In the genomic region with DNA sequence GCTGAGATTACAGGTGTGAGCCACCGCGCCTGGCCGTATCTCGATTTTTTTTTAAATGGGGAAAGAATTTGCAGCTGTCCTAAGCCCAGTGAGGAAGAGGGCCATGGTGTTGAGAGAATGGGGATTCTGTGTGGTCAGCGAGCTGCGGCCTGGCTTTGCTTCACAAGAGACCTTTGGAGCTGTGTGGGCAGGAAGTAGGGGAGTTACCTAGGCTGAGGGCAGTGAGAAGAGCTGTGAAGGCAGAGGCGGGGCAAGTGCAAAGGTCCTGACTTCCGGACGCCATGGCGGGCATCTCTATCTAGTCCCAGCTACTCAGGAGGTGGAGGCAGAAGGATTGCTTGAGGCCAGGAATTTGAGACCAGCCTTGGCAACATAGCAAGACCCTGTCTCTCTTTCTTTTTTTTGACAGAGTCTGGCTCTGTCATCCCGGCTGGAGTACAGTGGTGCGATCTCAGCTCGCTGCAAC, we compare ENCODE assay signal across 1 cellular context.
TF ChIP-seq lines count a peak whose summit lies in the region.

No MANE protein-coding gene starts in this region.

TF ChIP-seq in HepG2, 621 proteins besides CTCF, POLR2A, EP300 and RAD21 (continued from another document and continues in another):
- TF ChIP-seq, protein P1, sequence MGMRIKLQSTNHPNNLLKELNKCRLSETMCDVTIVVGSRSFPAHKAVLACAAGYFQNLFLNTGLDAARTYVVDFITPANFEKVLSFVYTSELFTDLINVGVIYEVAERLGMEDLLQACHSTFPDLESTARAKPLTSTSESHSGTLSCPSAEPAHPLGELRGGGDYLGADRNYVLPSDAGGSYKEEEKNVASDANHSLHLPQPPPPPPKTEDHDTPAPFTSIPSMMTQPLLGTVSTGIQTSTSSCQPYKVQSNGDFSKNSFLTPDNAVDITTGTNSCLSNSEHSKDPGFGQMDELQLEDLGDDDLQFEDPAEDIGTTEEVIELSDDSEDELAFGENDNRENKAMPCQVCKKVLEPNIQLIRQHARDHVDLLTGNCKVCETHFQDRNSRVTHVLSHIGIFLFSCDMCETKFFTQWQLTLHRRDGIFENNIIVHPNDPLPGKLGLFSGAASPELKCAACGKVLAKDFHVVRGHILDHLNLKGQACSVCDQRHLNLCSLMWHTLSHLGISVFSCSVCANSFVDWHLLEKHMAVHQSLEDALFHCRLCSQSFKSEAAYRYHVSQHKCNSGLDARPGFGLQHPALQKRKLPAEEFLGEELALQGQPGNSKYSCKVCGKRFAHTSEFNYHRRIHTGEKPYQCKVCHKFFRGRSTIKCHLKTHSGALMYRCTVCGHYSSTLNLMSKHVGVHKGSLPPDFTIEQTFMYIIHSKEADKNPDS (CRISPR knock-in tag; IDR thresholded peaks at IDR 0.05): no peak
- no peak for TF ChIP-seq SETDB1 (CRISPR knock-in tag; IDR thresholded peaks at IDR 0.05; ENCODE audit: borderline replicate concordance)
- TF ChIP-seq MED1 (CRISPR knock-in tag; IDR thresholded peaks at IDR 0.05): peak; percentile 79; the same call in 1 of the 2 replicates
- TF ChIP-seq ZMAT3 (CRISPR knock-in tag; conservative IDR thresholded peaks at IDR 0.05): peak; percentile 81; the same call in 1 of the 2 replicates
- no peak for TF ChIP-seq ZNF678 (CRISPR knock-in tag; IDR thresholded peaks at IDR 0.05)
- TF ChIP-seq, protein P2, sequence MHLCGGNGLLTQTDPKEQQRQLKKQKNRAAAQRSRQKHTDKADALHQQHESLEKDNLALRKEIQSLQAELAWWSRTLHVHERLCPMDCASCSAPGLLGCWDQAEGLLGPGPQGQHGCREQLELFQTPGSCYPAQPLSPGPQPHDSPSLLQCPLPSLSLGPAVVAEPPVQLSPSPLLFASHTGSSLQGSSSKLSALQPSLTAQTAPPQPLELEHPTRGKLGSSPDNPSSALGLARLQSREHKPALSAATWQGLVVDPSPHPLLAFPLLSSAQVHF (CRISPR knock-in tag; IDR thresholded peaks at IDR 0.05): no peak
- no peak for TF ChIP-seq REXO4 (CRISPR knock-in tag; IDR thresholded peaks at IDR 0.05; ENCODE audit: borderline replicate concordance)
- peak; percentile 93 for TF ChIP-seq SP5 (CRISPR knock-in tag; IDR thresholded peaks at IDR 0.05; ENCODE audit: borderline replicate concordance, low read depth)
- TF ChIP-seq CEBPB (IDR thresholded peaks at IDR 0.05; ENCODE audit: borderline replicate concordance, low read depth, low read length): no peak
- TF ChIP-seq ZNF431 (CRISPR knock-in tag; IDR thresholded peaks at IDR 0.05; ENCODE audit: borderline replicate concordance, low read depth): no peak
- no peak for TF ChIP-seq SMAD3 (CRISPR knock-in tag; IDR thresholded peaks at IDR 0.05)
- TF ChIP-seq ZNF773 (CRISPR knock-in tag; IDR thresholded peaks at IDR 0.05; ENCODE audit: borderline replicate concordance): no peak
- TF ChIP-seq ZFP41 (CRISPR knock-in tag; IDR thresholded peaks at IDR 0.05; ENCODE audit: borderline replicate concordance): no peak
- TF ChIP-seq FOSL1 (CRISPR knock-in tag; IDR thresholded peaks at IDR 0.05; ENCODE audit: borderline replicate concordance): no peak
- TF ChIP-seq ZNF780A (CRISPR knock-in tag; IDR thresholded peaks at IDR 0.05): no peak
- no peak for TF ChIP-seq ZSCAN31 (CRISPR knock-in tag; IDR thresholded peaks at IDR 0.05; ENCODE audit: low read depth)
- TF ChIP-seq ZNF878 (CRISPR knock-in tag; IDR thresholded peaks at IDR 0.05): no peak
- no peak for TF ChIP-seq ZNF230 (CRISPR knock-in tag; IDR thresholded peaks at IDR 0.05)
- TF ChIP-seq, protein P3, sequence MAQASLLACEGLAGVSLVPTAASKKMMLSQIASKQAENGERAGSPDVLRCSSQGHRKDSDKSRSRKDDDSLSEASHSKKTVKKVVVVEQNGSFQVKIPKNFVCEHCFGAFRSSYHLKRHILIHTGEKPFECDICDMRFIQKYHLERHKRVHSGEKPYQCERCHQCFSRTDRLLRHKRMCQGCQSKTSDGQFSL (CRISPR knock-in tag; IDR thresholded peaks at IDR 0.05): no peak
- TF ChIP-seq ZMYM3 (CRISPR knock-in tag; IDR thresholded peaks at IDR 0.05): peak; percentile 77; the same call in 1 of the 2 replicates
- TF ChIP-seq, protein P4, sequence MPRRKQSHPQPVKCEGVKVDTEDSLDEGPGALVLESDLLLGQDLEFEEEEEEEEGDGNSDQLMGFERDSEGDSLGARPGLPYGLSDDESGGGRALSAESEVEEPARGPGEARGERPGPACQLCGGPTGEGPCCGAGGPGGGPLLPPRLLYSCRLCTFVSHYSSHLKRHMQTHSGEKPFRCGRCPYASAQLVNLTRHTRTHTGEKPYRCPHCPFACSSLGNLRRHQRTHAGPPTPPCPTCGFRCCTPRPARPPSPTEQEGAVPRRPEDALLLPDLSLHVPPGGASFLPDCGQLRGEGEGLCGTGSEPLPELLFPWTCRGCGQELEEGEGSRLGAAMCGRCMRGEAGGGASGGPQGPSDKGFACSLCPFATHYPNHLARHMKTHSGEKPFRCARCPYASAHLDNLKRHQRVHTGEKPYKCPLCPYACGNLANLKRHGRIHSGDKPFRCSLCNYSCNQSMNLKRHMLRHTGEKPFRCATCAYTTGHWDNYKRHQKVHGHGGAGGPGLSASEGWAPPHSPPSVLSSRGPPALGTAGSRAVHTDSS (CRISPR knock-in tag; conservative IDR thresholded peaks at IDR 0.05): no peak
- TF ChIP-seq, protein P5, sequence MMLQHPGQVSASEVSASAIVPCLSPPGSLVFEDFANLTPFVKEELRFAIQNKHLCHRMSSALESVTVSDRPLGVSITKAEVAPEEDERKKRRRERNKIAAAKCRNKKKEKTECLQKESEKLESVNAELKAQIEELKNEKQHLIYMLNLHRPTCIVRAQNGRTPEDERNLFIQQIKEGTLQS (CRISPR knock-in tag; IDR thresholded peaks at IDR 0.05): no peak
- 0 out of 2 replicates have a peak, but pooled peaks have one; percentile 47 for TF ChIP-seq MTA1 (CRISPR knock-in tag; IDR thresholded peaks at IDR 0.05; ENCODE audit: borderline replicate concordance)
- TF ChIP-seq, protein P6, sequence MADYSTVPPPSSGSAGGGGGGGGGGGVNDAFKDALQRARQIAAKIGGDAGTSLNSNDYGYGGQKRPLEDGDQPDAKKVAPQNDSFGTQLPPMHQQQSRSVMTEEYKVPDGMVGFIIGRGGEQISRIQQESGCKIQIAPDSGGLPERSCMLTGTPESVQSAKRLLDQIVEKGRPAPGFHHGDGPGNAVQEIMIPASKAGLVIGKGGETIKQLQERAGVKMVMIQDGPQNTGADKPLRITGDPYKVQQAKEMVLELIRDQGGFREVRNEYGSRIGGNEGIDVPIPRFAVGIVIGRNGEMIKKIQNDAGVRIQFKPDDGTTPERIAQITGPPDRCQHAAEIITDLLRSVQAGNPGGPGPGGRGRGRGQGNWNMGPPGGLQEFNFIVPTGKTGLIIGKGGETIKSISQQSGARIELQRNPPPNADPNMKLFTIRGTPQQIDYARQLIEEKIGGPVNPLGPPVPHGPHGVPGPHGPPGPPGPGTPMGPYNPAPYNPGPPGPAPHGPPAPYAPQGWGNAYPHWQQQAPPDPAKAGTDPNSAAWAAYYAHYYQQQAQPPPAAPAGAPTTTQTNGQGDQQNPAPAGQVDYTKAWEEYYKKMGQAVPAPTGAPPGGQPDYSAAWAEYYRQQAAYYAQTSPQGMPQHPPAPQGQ (CRISPR knock-in tag; IDR thresholded peaks at IDR 0.05; ENCODE audit: borderline replicate concordance): peak; percentile 89; the same call in 1 of the 2 replicates
- TF ChIP-seq PAWR (CRISPR knock-in tag; IDR thresholded peaks at IDR 0.05; ENCODE audit: borderline replicate concordance): 0 out of 2 replicates have a peak, but pooled peaks have one; percentile 43
- TF ChIP-seq, protein P7, sequence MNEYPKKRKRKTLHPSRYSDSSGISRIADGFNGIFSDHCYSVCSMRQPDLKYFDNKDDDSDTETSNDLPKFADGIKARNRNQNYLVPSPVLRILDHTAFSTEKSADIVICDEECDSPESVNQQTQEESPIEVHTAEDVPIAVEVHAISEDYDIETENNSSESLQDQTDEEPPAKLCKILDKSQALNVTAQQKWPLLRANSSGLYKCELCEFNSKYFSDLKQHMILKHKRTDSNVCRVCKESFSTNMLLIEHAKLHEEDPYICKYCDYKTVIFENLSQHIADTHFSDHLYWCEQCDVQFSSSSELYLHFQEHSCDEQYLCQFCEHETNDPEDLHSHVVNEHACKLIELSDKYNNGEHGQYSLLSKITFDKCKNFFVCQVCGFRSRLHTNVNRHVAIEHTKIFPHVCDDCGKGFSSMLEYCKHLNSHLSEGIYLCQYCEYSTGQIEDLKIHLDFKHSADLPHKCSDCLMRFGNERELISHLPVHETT (CRISPR knock-in tag; conservative IDR thresholded peaks at IDR 0.05): no peak
- TF ChIP-seq, protein P8, sequence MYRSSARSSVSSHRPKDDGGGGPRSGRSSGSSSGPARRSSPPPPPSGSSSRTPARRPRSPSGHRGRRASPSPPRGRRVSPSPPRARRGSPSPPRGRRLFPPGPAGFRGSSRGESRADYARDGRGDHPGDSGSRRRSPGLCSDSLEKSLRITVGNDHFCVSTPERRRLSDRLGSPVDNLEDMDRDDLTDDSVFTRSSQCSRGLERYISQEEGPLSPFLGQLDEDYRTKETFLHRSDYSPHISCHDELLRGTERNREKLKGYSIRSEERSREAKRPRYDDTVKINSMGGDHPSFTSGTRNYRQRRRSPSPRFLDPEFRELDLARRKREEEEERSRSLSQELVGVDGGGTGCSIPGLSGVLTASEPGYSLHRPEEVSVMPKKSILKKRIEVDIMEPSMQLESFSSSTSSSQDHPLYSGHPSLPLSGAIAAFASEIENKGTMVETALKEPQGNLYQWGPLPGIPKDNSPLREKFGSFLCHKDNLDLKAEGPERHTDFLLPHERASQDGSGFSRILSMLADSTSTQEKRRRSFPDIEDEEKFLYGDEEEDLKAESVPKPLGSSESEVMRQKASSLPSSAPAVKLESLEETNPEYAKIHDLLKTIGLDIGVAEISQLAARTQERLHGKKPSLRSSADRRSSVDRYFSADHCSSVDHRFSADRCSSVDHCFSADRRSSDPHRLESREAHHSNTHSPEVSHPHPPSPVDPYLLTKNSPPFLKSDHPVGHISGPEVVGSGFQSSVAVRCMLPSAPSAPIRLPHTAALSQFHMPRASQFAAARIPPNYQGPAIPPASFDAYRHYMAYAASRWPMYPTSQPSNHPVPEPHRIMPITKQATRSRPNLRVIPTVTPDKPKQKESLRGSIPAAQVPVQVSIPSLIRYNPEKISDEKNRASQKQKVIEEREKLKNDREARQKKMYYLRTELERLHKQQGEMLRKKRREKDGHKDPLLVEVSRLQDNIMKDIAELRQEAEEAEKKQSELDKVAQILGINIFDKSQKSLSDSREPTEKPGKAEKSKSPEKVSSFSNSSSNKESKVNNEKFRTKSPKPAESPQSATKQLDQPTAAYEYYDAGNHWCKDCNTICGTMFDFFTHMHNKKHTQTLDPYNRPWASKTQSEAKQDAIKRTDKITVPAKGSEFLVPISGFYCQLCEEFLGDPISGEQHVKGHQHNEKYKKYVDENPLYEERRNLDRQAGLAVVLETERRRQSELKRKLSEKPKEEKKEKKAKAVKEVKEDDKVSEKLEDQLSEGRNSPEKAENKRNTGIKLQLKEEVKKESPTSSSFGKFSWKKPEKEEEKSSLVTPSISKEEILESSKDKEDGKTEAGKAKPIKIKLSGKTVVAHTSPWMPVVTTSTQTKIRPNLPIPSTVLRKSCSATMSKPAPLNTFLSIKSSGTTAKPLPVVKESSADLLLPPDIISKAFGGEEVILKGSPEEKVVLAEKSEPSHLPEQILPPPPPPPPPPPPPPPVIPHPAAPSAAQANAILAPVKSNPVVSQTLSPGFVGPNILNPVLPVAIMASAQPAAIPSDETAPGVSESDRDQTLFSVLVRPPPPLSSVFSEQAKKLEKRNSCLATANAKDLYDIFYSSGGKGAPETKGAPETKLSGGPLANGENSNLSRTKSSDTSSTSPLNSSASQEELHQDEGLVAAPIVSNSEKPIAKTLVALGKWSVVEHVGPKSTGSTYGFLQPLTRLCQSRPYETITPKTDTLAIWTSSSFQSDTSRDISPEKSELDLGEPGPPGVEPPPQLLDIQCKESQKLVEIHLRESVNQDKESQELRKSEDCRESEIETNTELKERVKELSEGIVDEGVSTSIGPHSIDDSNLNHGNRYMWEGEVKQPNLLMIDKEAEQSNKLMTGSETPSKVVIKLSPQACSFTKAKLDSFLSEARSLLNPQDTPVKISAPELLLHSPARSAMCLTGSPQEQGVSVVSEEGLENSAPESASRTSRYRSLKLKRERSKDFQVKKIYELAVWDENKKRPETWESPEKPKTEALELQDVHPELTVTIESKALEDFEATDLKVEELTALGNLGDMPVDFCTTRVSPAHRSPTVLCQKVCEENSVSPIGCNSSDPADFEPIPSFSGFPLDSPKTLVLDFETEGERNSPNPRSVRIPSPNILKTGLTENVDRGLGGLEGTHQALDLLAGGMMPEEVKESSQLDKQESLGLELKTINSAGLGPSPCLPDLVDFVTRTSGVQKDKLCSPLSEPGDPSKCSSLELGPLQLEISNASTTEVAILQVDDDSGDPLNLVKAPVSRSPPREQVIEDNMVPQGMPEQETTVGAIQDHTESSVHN (CRISPR knock-in tag; IDR thresholded peaks at IDR 0.05): 0 out of 2 replicates have a peak, but pooled peaks have one; percentile 60
- TF ChIP-seq JUNB (CRISPR knock-in tag; IDR thresholded peaks at IDR 0.05; ENCODE audit: borderline replicate concordance): no peak
- TF ChIP-seq, protein P9, sequence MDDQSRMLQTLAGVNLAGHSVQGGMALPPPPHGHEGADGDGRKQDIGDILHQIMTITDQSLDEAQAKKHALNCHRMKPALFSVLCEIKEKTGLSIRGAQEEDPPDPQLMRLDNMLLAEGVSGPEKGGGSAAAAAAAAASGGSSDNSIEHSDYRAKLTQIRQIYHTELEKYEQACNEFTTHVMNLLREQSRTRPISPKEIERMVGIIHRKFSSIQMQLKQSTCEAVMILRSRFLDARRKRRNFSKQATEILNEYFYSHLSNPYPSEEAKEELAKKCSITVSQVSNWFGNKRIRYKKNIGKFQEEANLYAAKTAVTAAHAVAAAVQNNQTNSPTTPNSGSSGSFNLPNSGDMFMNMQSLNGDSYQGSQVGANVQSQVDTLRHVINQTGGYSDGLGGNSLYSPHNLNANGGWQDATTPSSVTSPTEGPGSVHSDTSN (CRISPR knock-in tag; IDR thresholded peaks at IDR 0.05; ENCODE audit: borderline replicate concordance): no peak
- TF ChIP-seq, protein P10, sequence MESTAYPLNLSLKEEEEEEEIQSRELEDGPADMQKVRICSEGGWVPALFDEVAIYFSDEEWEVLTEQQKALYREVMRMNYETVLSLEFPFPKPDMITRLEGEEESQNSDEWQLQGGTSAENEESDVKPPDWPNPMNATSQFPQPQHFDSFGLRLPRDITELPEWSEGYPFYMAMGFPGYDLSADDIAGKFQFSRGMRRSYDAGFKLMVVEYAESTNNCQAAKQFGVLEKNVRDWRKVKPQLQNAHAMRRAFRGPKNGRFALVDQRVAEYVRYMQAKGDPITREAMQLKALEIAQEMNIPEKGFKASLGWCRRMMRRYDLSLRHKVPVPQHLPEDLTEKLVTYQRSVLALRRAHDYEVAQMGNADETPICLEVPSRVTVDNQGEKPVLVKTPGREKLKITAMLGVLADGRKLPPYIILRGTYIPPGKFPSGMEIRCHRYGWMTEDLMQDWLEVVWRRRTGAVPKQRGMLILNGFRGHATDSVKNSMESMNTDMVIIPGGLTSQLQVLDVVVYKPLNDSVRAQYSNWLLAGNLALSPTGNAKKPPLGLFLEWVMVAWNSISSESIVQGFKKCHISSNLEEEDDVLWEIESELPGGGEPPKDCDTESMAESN (CRISPR knock-in tag; conservative IDR thresholded peaks at IDR 0.05): no peak
- no peak for TF ChIP-seq GZF1 (CRISPR knock-in tag; IDR thresholded peaks at IDR 0.05)
- TF ChIP-seq CBX2 (IDR thresholded peaks at IDR 0.05; ENCODE audit: low read depth, low read length): no peak
- TF ChIP-seq CBX2 (CRISPR knock-in tag; IDR thresholded peaks at IDR 0.05; ENCODE audit: low read depth): no peak
- no peak for TF ChIP-seq HNRNPLL (IDR thresholded peaks at IDR 0.05; ENCODE audit: low read depth, low read length, poor library complexity, severe bottlenecking)
